8 cellular contexts compared by ENCODE assay signal in the genomic region with DNA sequence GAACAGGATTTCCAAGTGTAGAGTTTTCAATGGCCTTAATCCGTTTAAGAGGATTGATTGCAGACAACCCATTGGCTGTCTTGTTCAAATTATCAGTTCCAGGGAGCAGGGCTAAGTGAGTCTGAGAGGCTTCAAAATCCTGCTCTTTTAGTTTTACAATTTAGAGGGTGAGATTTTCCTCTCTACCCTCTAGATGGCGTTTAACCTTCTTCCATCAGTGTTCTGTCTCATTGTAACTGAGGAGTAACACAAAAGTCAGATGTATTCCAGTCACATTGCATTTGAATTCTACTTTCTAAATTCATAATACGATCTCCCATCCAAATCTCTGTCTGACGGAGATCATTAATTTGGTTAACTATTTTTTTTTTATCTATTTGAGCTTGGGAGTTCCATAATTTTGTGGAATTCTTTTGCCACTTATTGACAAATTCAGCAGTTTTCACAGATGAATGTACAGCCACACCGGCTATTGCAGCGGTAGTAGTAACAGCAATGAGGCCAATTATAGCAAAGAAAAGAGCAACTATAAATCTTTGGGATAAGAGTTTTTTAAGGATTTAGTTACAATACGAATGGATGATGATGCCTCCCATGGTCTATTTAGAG. TPM values are rescaled to one million over a fixed set of nuclear protein-coding genes. Genes with fewer than 3 reads are reported as not detected.
DNase-seq lines count a peak whose midpoint lies in the region; ATAC-seq and TF ChIP-seq lines count a peak whose summit lies in the region.

No MANE protein-coding gene starts in this region.

- 44% methylated on average over 7 of the region's 7 CpGs for WGBS in liver

- H3K9me3 Mint-ChIP-seq in CD4-positive, alpha-beta T cell = no peaks in the 10 kb centered on the region
- H3K9me3 Mint-ChIP-seq in WTC11 = peaks cover 19% of the 10 kb centered on the region
- H3K9me3 Mint-ChIP-seq in endothelial cell (ENCODE audit: unreplicated experiment) = peaks cover 12% of the 10 kb centered on the region
- peaks cover 17% of the 10 kb centered on the region for H3K9me3 Mint-ChIP-seq in activated CD4-positive, alpha-beta T cell treated with anti-CD3 and anti-CD28 coated beads, Interleukin-2, amount 10 ng/mL, durations not matched to agents 7 days and 5 days

- H3K9ac ChIP-seq in liver (ENCODE audit: low read depth in 1 of 2, low read length in 2 of 2) = no peak overlapping the region

- peak overlapping the region; percentile 25 for H3K4me3 Mint-ChIP-seq in CD4-positive, alpha-beta T cell
- no peak overlapping the region for H3K4me3 Mint-ChIP-seq in WTC11
- no peak overlapping the region for H3K4me3 Mint-ChIP-seq in endothelial cell (ENCODE audit: unreplicated experiment)
- no peak overlapping the region for H3K4me3 Mint-ChIP-seq in activated CD4-positive, alpha-beta T cell treated with anti-CD3 and anti-CD28 coated beads, Interleukin-2, amount 10 ng/mL, durations not matched to agents 7 days and 5 days

- ATAC-seq in CD4-positive, alpha-beta T cell (ENCODE audit: poor library complexity) = no peak
- no peak for ATAC-seq in WTC11

- intact Hi-C loops in CD4-positive, alpha-beta T cell (cut with DNase I, micrococcal nuclease) = no loop called here

- H3K9me3 ChIP-seq in CD4-positive, alpha-beta T cell (ENCODE audit: control insufficient read depth, low read length) = peaks cover 12% of the 10 kb centered on the region
- peaks cover 0 to 12% (median 5%) of the 10 kb centered on the region in 4 donors for H3K9me3 ChIP-seq in liver (ENCODE audit: control insufficient read depth in 4 of 4, low read length in 3 of 4)

- peak; percentile 62 to 78 for TF ChIP-seq RAD21 in liver (IDR thresholded peaks at IDR 0.05)

- no peaks in the 10 kb centered on the region for H3K36me3 ChIP-seq in liver (ENCODE audit: control insufficient read depth in 4 of 4, insufficient read depth in 3 of 4, low read depth in 1 of 4, low read length in 3 of 4)

- no peak for DNase-seq in CD4-positive, alpha-beta T cell
- DNase-seq in HFF-Myc (ENCODE audit: extremely low read depth, low read depth) = no peak
- no peak for DNase-seq in WTC11 (ENCODE audit: low spot score)
- DNase-seq in NCI-H2029 treated with DMSO at 0.1 percent for 48 hours (lab: John Stamatoyannopoulos, UW) = no peak
- no peak for DNase-seq in endothelial cell (ENCODE audit: low spot score)
- DNase-seq in NCI-H510A (lab: John Stamatoyannopoulos, UW) = no peak
- no peak for DNase-seq in activated CD4-positive, alpha-beta T cell treated with anti-CD3 and anti-CD28 coated beads, Interleukin-2, amount 10 ng/mL, durations not matched to agents 7 days and 5 days

- H3K27me3 ChIP-seq in CD4-positive, alpha-beta T cell (ENCODE audit: control insufficient read depth, insufficient read depth, low read length) = no peaks in the 10 kb centered on the region
- H3K27me3 ChIP-seq in liver (ENCODE audit: control insufficient read depth in 4 of 4, insufficient read depth in 4 of 4, low read length in 3 of 4) = no peaks in the 10 kb centered on the region

- peak; percentile 68 for TF ChIP-seq CTCF in CD4-positive, alpha-beta T cell (IDR thresholded peaks at IDR 0.05)
- peak; percentile 39 for TF ChIP-seq CTCF in HFF-Myc (IDR thresholded peaks at IDR 0.05; ENCODE audit: low read depth, low read length, missing control alignments)
- TF ChIP-seq CTCF in WTC11 (IDR thresholded peaks at IDR 0.05) = peak; percentile 30; the same call in 1 of the 2 replicates
- TF ChIP-seq CTCF in liver (IDR thresholded peaks at IDR 0.05; ENCODE audit: low read depth, low read length, missing input control) = peak; percentile 39
- TF ChIP-seq CTCF in endothelial cell (IDR thresholded peaks at IDR 0.05; ENCODE audit: unreplicated experiment) = no peak

- peaks cover under 1% of the 10 kb centered on the region for H3K27me3 Mint-ChIP-seq in CD4-positive, alpha-beta T cell
- peaks cover 10% of the 10 kb centered on the region for H3K27me3 Mint-ChIP-seq in WTC11 (ENCODE audit: low read depth)
- H3K27me3 Mint-ChIP-seq in endothelial cell (ENCODE audit: unreplicated experiment) = peaks cover 1% of the 10 kb centered on the region
- no peaks in the 10 kb centered on the region for H3K27me3 Mint-ChIP-seq in activated CD4-positive, alpha-beta T cell treated with anti-CD3 and anti-CD28 coated beads, Interleukin-2, amount 10 ng/mL, durations not matched to agents 7 days and 5 days

- CTCF ChIA-PET in CD4-positive, alpha-beta T cell (lab: Charles Lee) = interaction anchor here (0.7 kb wide), 1 partner anchor 23 kb away, joined by 3 read pairs; no protein-coding TSS in a partner anchor
- CTCF ChIA-PET in WTC11 (lab: Charles Lee) = interaction anchor here (0.6 to 4.4 kb wide), 12 partner anchors 9 to 210 kb away, joined by 3 to 41 read pairs (median 4); a partner anchor contains a TSS
- CTCF ChIA-PET in activated CD4-positive, alpha-beta T cell treated with anti-CD3 and anti-CD28 coated beads, Interleukin-2, amount 10 ng/mL, durations not matched to agents 7 days and 5 days (lab: Charles Lee) = interaction anchor here (1.2 to 4.2 kb wide), 4 partner anchors 9 to 55 kb away, joined by 3 to 16 read pairs (median 4); a partner anchor contains a TSS

- no peak overlapping the region for H3K27ac Mint-ChIP-seq in CD4-positive, alpha-beta T cell
- H3K27ac Mint-ChIP-seq in WTC11 (peak overlapping the region; percentile 62; the same call in 1 of the 2 replicates), endothelial cell (ENCODE audit: unreplicated experiment) (no peak overlapping the region)
- H3K27ac Mint-ChIP-seq in activated CD4-positive, alpha-beta T cell treated with anti-CD3 and anti-CD28 coated beads, Interleukin-2, amount 10 ng/mL, durations not matched to agents 7 days and 5 days = no peak overlapping the region

- no peaks in the 10 kb centered on the region for H3K36me3 Mint-ChIP-seq in CD4-positive, alpha-beta T cell (ENCODE audit: low read depth)
- H3K36me3 Mint-ChIP-seq in WTC11 = peaks cover 26% of the 10 kb centered on the region
- H3K36me3 Mint-ChIP-seq in endothelial cell (ENCODE audit: low read depth, unreplicated experiment) = peaks cover 12% of the 10 kb centered on the region
- H3K36me3 Mint-ChIP-seq in activated CD4-positive, alpha-beta T cell treated with anti-CD3 and anti-CD28 coated beads, Interleukin-2, amount 10 ng/mL, durations not matched to agents 7 days and 5 days (ENCODE audit: low read depth) = peaks cover 15% of the 10 kb centered on the region

- H3K27ac ChIP-seq in CD4-positive, alpha-beta T cell (ENCODE audit: low read depth, low read length) = no peak overlapping the region
- no peak overlapping the region for H3K27ac ChIP-seq in liver (ENCODE audit: low read depth in 1 of 2, low read length in 2 of 2)

- H3K4me1 Mint-ChIP-seq in CD4-positive, alpha-beta T cell (ENCODE audit: low read depth) = peaks cover 13% of the 10 kb centered on the region
- peaks cover 26% of the 10 kb centered on the region for H3K4me1 Mint-ChIP-seq in WTC11
- no peaks in the 10 kb centered on the region for H3K4me1 Mint-ChIP-seq in endothelial cell (ENCODE audit: unreplicated experiment)
- peaks cover 34% of the 10 kb centered on the region for H3K4me1 Mint-ChIP-seq in activated CD4-positive, alpha-beta T cell treated with anti-CD3 and anti-CD28 coated beads, Interleukin-2, amount 10 ng/mL, durations not matched to agents 7 days and 5 days

- H3K4me1 ChIP-seq in liver (ENCODE audit: control insufficient read depth in 4 of 4, insufficient read depth in 4 of 4, low read length in 3 of 4) = peaks cover 2 to 8% (median 5%) of the 10 kb centered on the region in 4 donors

- no peak overlapping the region for H3K4me3 ChIP-seq in HFF-Myc (replicated peaks; ENCODE audit: low read depth, low read length)
- no peak overlapping the region for H3K4me3 ChIP-seq in liver (ENCODE audit: low read depth in 1 of 3, low read length in 3 of 3)

- POLR2A ChIA-PET in CD4-positive, alpha-beta T cell (lab: Charles Lee) = no interaction called here
- POLR2A ChIA-PET in WTC11 (lab: Charles Lee) = no interaction called here
- POLR2A ChIA-PET in activated CD4-positive, alpha-beta T cell treated with anti-CD3 and anti-CD28 coated beads, Interleukin-2, amount 10 ng/mL, durations not matched to agents 7 days and 5 days (lab: Charles Lee) = no interaction called here

TF ChIP-seq in WTC11, 78 proteins besides CTCF, POLR2A, EP300 and RAD21 (continues in another document):
- TF ChIP-seq NFE2L1 (CRISPR knock-in tag; IDR thresholded peaks at IDR 0.05) = no peak

RNA-seq across cellular contexts. Expression of a gene that starts 7.8 kb away (rescaled TPM):
- not detected for total RNA-seq in CD4-positive, alpha-beta T cell
- total RNA-seq in WTC11 (2021) (2.9 to 6.1 TPM (median 5.7 TPM) in 3 replicates), liver (under 1 TPM in 1 of 2 donors, not detected in 1; 0.08 TPM), endothelial cell (ENCODE audit: unreplicated experiment) (0.21 TPM)
- polyA plus RNA-seq in liver = not detected
- total RNA-seq in activated CD4-positive, alpha-beta T cell treated with anti-CD3 and anti-CD28 coated beads, Interleukin-2, amount 10 ng/mL, durations not matched to agents 7 days and 5 days = not detected

RNA-seq across cellular contexts. Expression of a gene that starts 10.4 kb away (rescaled TPM):
- not detected for total RNA-seq in CD4-positive, alpha-beta T cell
- total RNA-seq in WTC11 (2021) (not detected in 3 replicates), liver (not detected), endothelial cell (ENCODE audit: unreplicated experiment) (not detected)
- not detected for polyA plus RNA-seq in liver
- total RNA-seq in activated CD4-positive, alpha-beta T cell treated with anti-CD3 and anti-CD28 coated beads, Interleukin-2, amount 10 ng/mL, durations not matched to agents 7 days and 5 days = not detected

RNA-seq across cellular contexts. Expression of a gene that starts 19.2 kb away (rescaled TPM):
- under 1 TPM; 0.39 to 0.58 TPM for total RNA-seq in CD4-positive, alpha-beta T cell
- 0.44 TPM in 1 of 3 replicates, not detected in the others for total RNA-seq in WTC11 (2021)
- 1 to 10 TPM; 4.9 to 8.4 TPM for total RNA-seq in liver
- 1 to 10 TPM; 1.7 to 8.0 TPM for polyA plus RNA-seq in liver
- not detected for total RNA-seq in endothelial cell (ENCODE audit: unreplicated experiment)
- total RNA-seq in activated CD4-positive, alpha-beta T cell treated with anti-CD3 and anti-CD28 coated beads, Interleukin-2, amount 10 ng/mL, durations not matched to agents 7 days and 5 days = under 1 TPM; 0.72 to 0.98 TPM

RNA-seq across cellular contexts. Expression of a gene that starts 25.7 kb away (rescaled TPM):
- 1 to 10 TPM; 6.2 to 7.2 TPM for total RNA-seq in CD4-positive, alpha-beta T cell
- 0.53 to 0.63 TPM in 2 of 3 replicates, not detected in the other for total RNA-seq in WTC11 (2021)
- total RNA-seq in liver = 10 to 100 TPM in 1 of 2 donors, 1 to 10 TPM in 1; 2.0 to 13.6 TPM
- polyA plus RNA-seq in liver = 1 to 10 TPM; 5.3 to 6.2 TPM
- total RNA-seq in endothelial cell (ENCODE audit: unreplicated experiment) = not detected
- total RNA-seq in activated CD4-positive, alpha-beta T cell treated with anti-CD3 and anti-CD28 coated beads, Interleukin-2, amount 10 ng/mL, durations not matched to agents 7 days and 5 days = 10 to 100 TPM; 67.2 to 71.7 TPM

RNA-seq across cellular contexts. Expression of a gene that starts 29.4 kb away (rescaled TPM):
- total RNA-seq in CD4-positive, alpha-beta T cell = under 1 TPM; 0.60 to 0.84 TPM
- total RNA-seq in WTC11 (2021) (1.7 to 2.1 TPM (median 1.9 TPM) in 3 replicates), liver (not detected), endothelial cell (ENCODE audit: unreplicated experiment) (not detected)
- polyA plus RNA-seq in liver = 1 to 10 TPM in 1 of 2 donors, under 1 TPM in 1; 0.22 to 3.0 TPM
- total RNA-seq in activated CD4-positive, alpha-beta T cell treated with anti-CD3 and anti-CD28 coated beads, Interleukin-2, amount 10 ng/mL, durations not matched to agents 7 days and 5 days = 1 to 10 TPM; 3.1 to 3.3 TPM
